In genomic region chr13:48873598-48873997, GRCh38 we compare ENCODE assay signal across 15 cellular contexts.
A peak's percentile ranks its signal among the peaks of the same experiment; 100 is the strongest.
DNase-seq lines count a peak whose midpoint lies in the region; ATAC-seq and TF ChIP-seq lines count a peak whose summit lies in the region.
"Had no signal": no experiment of that assay in that cellular context is flagged by ENCODE, and none has a peak within 500 bp of the region (broad histone marks: within the 10 kb centered on the region; RNA-seq: fewer than 3 reads in every experiment).

No MANE protein-coding gene starts in this region.

- peak overlapping the region; percentile 26 for H3K4me3 Mint-ChIP-seq in WTC11
- H3K4me3 Mint-ChIP-seq: activated CD8-positive, alpha-beta T cell treated with anti-CD3 and anti-CD28 coated beads, Interleukin-2, amount 10 ng/mL, durations not matched to agents 7 days and 5 days; activated naive CD4-positive, alpha-beta T cell treated with anti-CD3 and anti-CD28 coated beads, Interleukin-2, amount 10 ng/mL, durations not matched to agents 7 days and 5 days; nephron had no signal

- H2BK12ac ChIP-seq in neuronal stem cell (ENCODE audit: low read length): no peak overlapping the region

- CTCF ChIA-PET in WTC11 (lab: Charles Lee): interaction anchor here (1.5 kb wide), 2 partner anchors 279 to 407 kb away, joined by 3 to 4 read pairs; no protein-coding TSS in a partner anchor

- H3K27ac ChIP-seq in osteoblast (ENCODE audit: low read depth, low read length): no peak overlapping the region
- no peak overlapping the region for H3K27ac ChIP-seq in neuronal stem cell (replicated peaks; ENCODE audit: low read length)

- no peak overlapping the region for H3K14ac ChIP-seq in neuronal stem cell (ENCODE audit: low read length)

- POLR2A ChIA-PET in WTC11 (lab: Charles Lee): interaction anchor here (1.0 kb wide), 1 partner anchor 103 kb away, joined by 3 read pairs; no protein-coding TSS in a partner anchor

- H3K36me3 Mint-ChIP-seq in WTC11: no peaks in the 10 kb centered on the region
- H3K36me3 Mint-ChIP-seq: activated naive CD4-positive, alpha-beta T cell treated with anti-CD3 and anti-CD28 coated beads, Interleukin-2, amount 10 ng/mL, durations not matched to agents 7 days and 5 days had no signal

- no peaks in the 10 kb centered on the region for H4K20me1 ChIP-seq in osteoblast (ENCODE audit: insufficient read depth, low read length)

- H2AFZ ChIP-seq in osteoblast (ENCODE audit: low read length): no peak overlapping the region
- no peak overlapping the region for H2AFZ ChIP-seq in neuronal stem cell (ENCODE audit: low read length)

- peaks cover 37% of the 10 kb centered on the region; the same call in 1 of the 2 replicates for H3K4me1 Mint-ChIP-seq in WTC11
- H3K4me1 Mint-ChIP-seq: activated naive CD4-positive, alpha-beta T cell treated with anti-CD3 and anti-CD28 coated beads, Interleukin-2, amount 10 ng/mL, durations not matched to agents 7 days and 5 days; nephron had no signal

- H3K4me2 ChIP-seq in osteoblast (ENCODE audit: insufficient read depth, low read length) (no peak overlapping the region), neuronal stem cell (ENCODE audit: insufficient read depth, low read length, poor library complexity, severe bottlenecking) (no peak overlapping the region)

- H4K8ac ChIP-seq in neuronal stem cell (ENCODE audit: low read depth, low read length): no peak overlapping the region

- no peak overlapping the region for H2BK5ac ChIP-seq in neuronal stem cell (ENCODE audit: low read length)

- no peak overlapping the region for H2BK120ac ChIP-seq in neuronal stem cell (ENCODE audit: low read depth, low read length)

- H3K4me3 ChIP-seq in HAP-1: no peak overlapping the region
- H3K4me3 ChIP-seq in foreskin fibroblast (ENCODE audit: low read depth in 1 of 2, low read length in 2 of 2): no peak overlapping the region
- H3K4me3 ChIP-seq in osteoblast (ENCODE audit: insufficient read depth, low read length): no peak overlapping the region
- no peak overlapping the region for H3K4me3 ChIP-seq in neuronal stem cell (ENCODE audit: low read length in 2 of 2)

- peaks cover 39% of the 10 kb centered on the region for H3K27me3 Mint-ChIP-seq in WTC11 (ENCODE audit: low read depth)

- no peak overlapping the region for H3K18ac ChIP-seq in neuronal stem cell (ENCODE audit: low read length)

- H3K79me2 ChIP-seq in osteoblast (ENCODE audit: insufficient read depth, low read length): no peaks in the 10 kb centered on the region

- peaks cover 23% of the 10 kb centered on the region for H3K4me1 ChIP-seq in HAP-1
- H3K4me1 ChIP-seq in osteoblast (ENCODE audit: insufficient read depth, low read length): no peaks in the 10 kb centered on the region
- peaks cover 0 to 14% of the 10 kb centered on the region in 2 donors for H3K4me1 ChIP-seq in neuronal stem cell (ENCODE audit: control insufficient read depth in 2 of 2, insufficient read depth in 1 of 2, low read depth in 1 of 2, low read length in 2 of 2)

- H3K4ac ChIP-seq in neuronal stem cell (ENCODE audit: low read length): no peak overlapping the region

- no peak overlapping the region for H3K9ac ChIP-seq in neuronal stem cell (ENCODE audit: low read depth, low read length, poor library complexity)

- in situ Hi-C loops in HAP-1 (cut with MboI; ENCODE audit: low sequenced_read_pairs): no loop called here

- H2BK15ac ChIP-seq in neuronal stem cell (ENCODE audit: low read length): no peak overlapping the region

- WGBS in neuronal stem cell (ENCODE audit: extremely low coverage in 2 of 2, insufficient read length in 2 of 2, insufficient replicate concordance in 1 of 2), 2 donors: no CpG with 5 or more reads among the region's 2 CpGs

- DNase-seq in HAP-1 (ENCODE audit: low spot score in 2 of 2) (peak; percentile 21 to 61), WTC11 (ENCODE audit: low spot score) (peak; percentile 23), foreskin fibroblast (peak; percentile 65 to 88), osteoblast (ENCODE audit: insufficient read length, low spot score, missing footprints) (no peak), COR-L47 (lab: John Stamatoyannopoulos, UW) (no peak), neuronal stem cell (ENCODE audit: low spot score) (no peak), NCI-H526 treated with DMSO at 0.1 percent for 48 hours (lab: John Stamatoyannopoulos, UW) (no peak)
- DNase-seq: activated CD8-positive, alpha-beta T cell treated with anti-CD3 and anti-CD28 coated beads, Interleukin-2, amount 10 ng/mL, durations not matched to agents 7 days and 5 days; activated naive CD4-positive, alpha-beta T cell treated with anti-CD3 and anti-CD28 coated beads, Interleukin-2, amount 10 ng/mL, durations not matched to agents 7 days and 5 days; DMS 273 treated with DMSO at 0.1 percent for 48 hours; effector CD4-positive, alpha-beta T cell; MM.1S; NCI-H524 treated with DMSO at 0.1 percent for 48 hours; stimulated activated CD4-positive, alpha-beta T cell treated with anti-CD3 and anti-CD28 coated beads, Interleukin-12 subunit alpha, Interleukin-12 subunit beta, amount 100 ng/mL, for 4 hours had no signal

- no peaks in the 10 kb centered on the region for H3K9me3 Mint-ChIP-seq in WTC11
- H3K9me3 Mint-ChIP-seq: activated naive CD4-positive, alpha-beta T cell treated with anti-CD3 and anti-CD28 coated beads, Interleukin-2, amount 10 ng/mL, durations not matched to agents 7 days and 5 days; nephron had no signal

- no peaks in the 10 kb centered on the region for H3K27me3 ChIP-seq in HAP-1 (ENCODE audit: low read depth)
- H3K27me3 ChIP-seq in osteoblast (ENCODE audit: insufficient read depth, low read length): peaks cover 15% of the 10 kb centered on the region
- H3K27me3 ChIP-seq in neuronal stem cell (ENCODE audit: control insufficient read depth in 3 of 3, insufficient read depth in 3 of 3, low read depth in 1 of 3, low read length in 3 of 3): peaks cover 0 to 34% (median 4%) of the 10 kb centered on the region in 3 experiments

- ATAC-seq in WTC11: peak; percentile 94
- ATAC-seq: activated CD8-positive, alpha-beta T cell treated with anti-CD3 and anti-CD28 coated beads, Interleukin-2, amount 10 ng/mL, durations not matched to agents 7 days and 5 days had no signal

- no peak overlapping the region for H4K91ac ChIP-seq in neuronal stem cell (ENCODE audit: low read depth, low read length, poor library complexity)

- H3K79me1 ChIP-seq in neuronal stem cell (ENCODE audit: low read depth, low read length): no peaks in the 10 kb centered on the region

- no peak overlapping the region for H3K23ac ChIP-seq in neuronal stem cell (ENCODE audit: low read depth, low read length, poor library complexity)

- H3K9me3 ChIP-seq in HAP-1 (no peaks in the 10 kb centered on the region), osteoblast (ENCODE audit: low read depth, low read length) (no peaks in the 10 kb centered on the region), neuronal stem cell (replicated peaks in 1 of 2; ENCODE audit: control insufficient read depth in 2 of 2, insufficient read depth in 1 of 2, low read depth in 1 of 2, low read length in 2 of 2) (no peaks in the 10 kb centered on the region)

- H3K27ac Mint-ChIP-seq in WTC11: peak overlapping the region; percentile 9; the same call in 1 of the 2 replicates
- H3K27ac Mint-ChIP-seq: activated CD8-positive, alpha-beta T cell treated with anti-CD3 and anti-CD28 coated beads, Interleukin-2, amount 10 ng/mL, durations not matched to agents 7 days and 5 days; activated naive CD4-positive, alpha-beta T cell treated with anti-CD3 and anti-CD28 coated beads, Interleukin-2, amount 10 ng/mL, durations not matched to agents 7 days and 5 days; nephron had no signal

- H2AK5ac ChIP-seq in neuronal stem cell (ENCODE audit: low read depth, low read length): no peak overlapping the region

- H3K36me3 ChIP-seq in HAP-1 (replicated peaks) (no peaks in the 10 kb centered on the region), osteoblast (ENCODE audit: insufficient read depth, low read length) (no peaks in the 10 kb centered on the region), neuronal stem cell (replicated peaks in 1 of 2; ENCODE audit: control insufficient read depth in 2 of 2, insufficient read depth in 2 of 2, low read length in 2 of 2) (no peaks in the 10 kb centered on the region)

- TF ChIP-seq CTCF in WTC11 (IDR thresholded peaks at IDR 0.05) (no peak), foreskin fibroblast (IDR thresholded peaks at IDR 0.05; ENCODE audit: low read depth, low read length) (no peak), osteoblast (IDR thresholded peaks at IDR 0.05; ENCODE audit: extremely low read depth, low read depth, low read length) (peak; percentile 33)

TF ChIP-seq in WTC11, 78 proteins besides CTCF, POLR2A, EP300 and RAD21:
- TF ChIP-seq MXD4 (CRISPR knock-in tag; IDR thresholded peaks at IDR 0.05; ENCODE audit: borderline replicate concordance) (no peak), ZNF671 (CRISPR knock-in tag; IDR thresholded peaks at IDR 0.05) (no peak), RORB (CRISPR knock-in tag; IDR thresholded peaks at IDR 0.05) (no peak), ESRRA (CRISPR knock-in tag; IDR thresholded peaks at IDR 0.05; ENCODE audit: borderline replicate concordance) (no peak), HMGXB4 (CRISPR knock-in tag; IDR thresholded peaks at IDR 0.05) (no peak), ZNF416 (CRISPR knock-in tag; IDR thresholded peaks at IDR 0.05) (no peak)

Comparison
In these comparisons a context has a peak if more than half of its experiments do, and no peak if none do; other contexts are left out.
1. DNase-seq: peak in HAP-1 (2 of 2), WTC11 (single experiment) and foreskin fibroblast (2 of 2); none in osteoblast (single experiment), COR-L47 (single experiment), neuronal stem cell (single experiment) and NCI-H526 treated with DMSO at 0.1 percent for 48 hours (single experiment).